In genomic region chr9:6564868-6565267, GRCh38 we compare ENCODE assay signal across 17 cellular contexts.
A peak's percentile ranks its signal among the peaks of the same experiment; 100 is the strongest.
DNase-seq lines count a peak whose midpoint lies in the region; ATAC-seq and TF ChIP-seq lines count a peak whose summit lies in the region.
"Had no signal": no experiment of that assay in that cellular context is flagged by ENCODE, and none has a peak within 500 bp of the region (broad histone marks: within the 10 kb centered on the region; RNA-seq: fewer than 3 reads in every experiment).

No MANE protein-coding gene starts in this region.

- ATAC-seq in sciatic nerve (peak; percentile 80), HG03442 (IDR thresholded peaks at IDR 0.05; ENCODE audit: unreplicated experiment) (no peak)
- ATAC-seq: esophagus mucosa had no signal

- TF ChIP-seq CTCF in astrocyte of the spinal cord (IDR thresholded peaks at IDR 0.05; ENCODE audit: low read depth, low read length) (no peak), fibroblast of pulmonary artery (IDR thresholded peaks at IDR 0.05; ENCODE audit: low read length, missing control alignments) (no peak)

- DNase-seq in GM03348 (ENCODE audit: low spot score), result peak; percentile 67
- DNase-seq in astrocyte of the spinal cord (ENCODE audit: low read depth, low spot score), result peak; percentile 58
- DNase-seq in fibroblast of pulmonary artery (ENCODE audit: low read depth), result peak; percentile 85
- DNase-seq in sciatic nerve (ENCODE audit: low spot score), result no peak
- no peak for DNase-seq in ecto neural progenitor cell (ENCODE audit: low spot score)
- no peak for DNase-seq in stimulated activated CD4-positive, alpha-beta T cell treated with anti-CD3 and anti-CD28 coated beads, Interleukin-4, amount 100 ng/mL, for 24 hours
- DNase-seq in NCI-H1048 (lab: John Stamatoyannopoulos, UW), result no peak
- DNase-seq: activated B cell treated with CpG ODN at 0.5 μM for 24 hours, BE2C, Calu3, dorsolateral prefrontal cortex, NCI-H187 treated with DMSO at 0.1 percent for 48 hours, NCI-H446, small intestine, testis had no signal

- intact Hi-C loops in sciatic nerve (cut with DNase I), result no loop called here

- in situ Hi-C loops in astrocyte of the spinal cord (cut with HindIII; ENCODE audit: low sequenced_read_pairs), result no loop called here

- H3K4me3 ChIP-seq in astrocyte of the spinal cord (ENCODE audit: low read depth, low read length) (no peak overlapping the region), fibroblast of pulmonary artery (replicated peaks; ENCODE audit: low read depth, low read length) (no peak overlapping the region)
- H3K4me3 ChIP-seq: dorsolateral prefrontal cortex, testis had no signal

Comparison
In these comparisons a context has a peak if more than half of its experiments do, and no peak if none do; other contexts are left out.
1. DNase-seq: peak in GM03348 (single experiment), astrocyte of the spinal cord (single experiment) and fibroblast of pulmonary artery (single experiment); none in sciatic nerve (single experiment), ecto neural progenitor cell (single experiment), stimulated activated CD4-positive, alpha-beta T cell treated with anti-CD3 and anti-CD28 coated beads, Interleukin-4, amount 100 ng/mL, for 24 hours (single experiment) and NCI-H1048 (single experiment).